ENCODE assay signal across 8 cellular contexts in genomic region chr17:73643012-73643845, GRCh38. TPM values are rescaled to one million over a fixed set of nuclear protein-coding genes. Genes with fewer than 3 reads are reported as not detected.
DNase-seq lines count a peak whose midpoint lies in the region; ATAC-seq and TF ChIP-seq lines count a peak whose summit lies in the region.

No MANE protein-coding gene starts in this region.

- peak overlapping the region; percentile 28 for H3K27ac Mint-ChIP-seq in memory B cell

- H3K9me3 ChIP-seq in suprapubic skin = no peaks in the 10 kb centered on the region

- TF ChIP-seq EP300 in suprapubic skin (IDR thresholded peaks at IDR 0.05) = no peak

- peaks cover 19% of the 10 kb centered on the region for H3K4me1 Mint-ChIP-seq in memory B cell

- DNase-seq in NCI-H524 (lab: John Stamatoyannopoulos, UW) (peak; percentile 55 to 76), NCI-H524 treated with DMSO at 0.1 percent for 48 hours (lab: John Stamatoyannopoulos, UW) (no peak), SKM-1 (lab: John Stamatoyannopoulos, UW; ENCODE audit: unreplicated experiment) (peak; percentile 13), coronary artery (ENCODE audit: low spot score) (no peak), memory B cell (ENCODE audit: low spot score in 2 of 2) (peak; percentile 25 to 46), suprapubic skin (ENCODE audit: low spot score in 2 of 2) (peak in 1 of 2 donors; percentile 77), NCI-H446 treated with DMSO at 0.1 percent for 48 hours (lab: John Stamatoyannopoulos, UW) (no peak)

- H3K27me3 ChIP-seq in suprapubic skin = peaks cover 86% of the 10 kb centered on the region

- no peak for TF ChIP-seq POLR2A in suprapubic skin (IDR thresholded peaks at IDR 0.05)

- H3K27ac ChIP-seq in coronary artery (peak overlapping the region in 1 of 2 donors; percentile 72), suprapubic skin (no peak overlapping the region)

- TF ChIP-seq CTCF in coronary artery (IDR thresholded peaks at IDR 0.05) (no peak), suprapubic skin (IDR thresholded peaks at IDR 0.05) (no peak)

- 12% methylated on average over 5 of the region's 67 CpGs for WGBS in suprapubic skin

- no peaks in the 10 kb centered on the region for H3K9me3 Mint-ChIP-seq in memory B cell

- H3K27me3 Mint-ChIP-seq in memory B cell = no peaks in the 10 kb centered on the region

- H3K4me3 ChIP-seq in coronary artery (peak overlapping the region; percentile 79), suprapubic skin (peak overlapping the region; percentile 52)

- no peaks in the 10 kb centered on the region for H3K36me3 ChIP-seq in suprapubic skin

- ATAC-seq in memory B cell (ENCODE audit: low read depth) (peak; percentile 47), HG02884 (IDR thresholded peaks at IDR 0.05; ENCODE audit: unreplicated experiment) (no peak)

- H3K4me3 Mint-ChIP-seq in memory B cell = peak overlapping the region; percentile 95

- peaks cover 3% of the 10 kb centered on the region for H3K36me3 Mint-ChIP-seq in memory B cell

- H3K4me1 ChIP-seq in suprapubic skin = peaks cover 34% of the 10 kb centered on the region

RNA-seq across cellular contexts. Expression of gene SDK2, which starts 1.0 kb away (rescaled TPM):
- total RNA-seq in suprapubic skin = 1 to 10 TPM; 1.4 to 6.8 (median 3.3) TPM

Comparison
In these comparisons a context has a peak if more than half of its experiments do, and no peak if none do; other contexts are left out.
1. DNase-seq: peak in NCI-H524 (2 of 2), SKM-1 (single experiment) and memory B cell (2 of 2); none in NCI-H524 treated with DMSO at 0.1 percent for 48 hours (single experiment), coronary artery (single experiment) and NCI-H446 treated with DMSO at 0.1 percent for 48 hours (single experiment).